9 cellular contexts compared by ENCODE assay signal in genomic region chr10:131972474-131973071, GRCh38. TPM values are rescaled to one million over a fixed set of nuclear protein-coding genes. Genes with fewer than 3 reads are reported as not detected.
DNase-seq lines count a peak whose midpoint lies in the region; ATAC-seq and TF ChIP-seq lines count a peak whose summit lies in the region.
"Had no signal": no experiment of that assay in that cellular context is flagged by ENCODE, and none has a peak within 500 bp of the region (broad histone marks: within the 10 kb centered on the region; RNA-seq: fewer than 3 reads in every experiment).

No MANE protein-coding gene starts in this region.

- no peaks in the 10 kb centered on the region for H4K20me1 ChIP-seq in PC-9 (ENCODE audit: insufficient read depth)

- WGBS in ovary, 3 donors, result 21 to 32% (median 28%) methylated on average over 11 of the region's 11 CpGs

- no peaks in the 10 kb centered on the region for H3F3A ChIP-seq in PC-9 (ENCODE audit: insufficient read depth, low read depth)

- no peak overlapping the region for H3K27ac ChIP-seq in ovary
- no peak overlapping the region for H3K27ac ChIP-seq in PC-9
- H3K27ac ChIP-seq: thoracic aorta had no signal

- TF ChIP-seq CTCF in ovary (IDR thresholded peaks at IDR 0.05) (no peak), PC-9 (conservative IDR thresholded peaks at IDR 0.05) (no peak)

- H3K36me3 ChIP-seq in ovary, result no peaks in the 10 kb centered on the region
- H3K36me3 ChIP-seq in PC-9 (ENCODE audit: low read depth), result no peaks in the 10 kb centered on the region

- H3K27me3 ChIP-seq in ovary (no peaks in the 10 kb centered on the region), PC-9 (ENCODE audit: insufficient read depth, low read depth) (no peaks in the 10 kb centered on the region)

- TF ChIP-seq POLR2A in ovary (IDR thresholded peaks at IDR 0.05), result no peak

- no peak for ATAC-seq in GM21619 (IDR thresholded peaks at IDR 0.05; ENCODE audit: unreplicated experiment)

- no peak overlapping the region for H3K4me2 ChIP-seq in PC-9

- H3K79me2 ChIP-seq in PC-9 (ENCODE audit: low read depth), result no peaks in the 10 kb centered on the region

- H3K9me3 ChIP-seq in ovary (no peaks in the 10 kb centered on the region), PC-9 (ENCODE audit: insufficient read depth, low read depth) (no peaks in the 10 kb centered on the region)
- H3K9me3 ChIP-seq: thoracic aorta had no signal

- no peak for TF ChIP-seq EP300 in ovary (IDR thresholded peaks at IDR 0.05)

- H3K4me1 ChIP-seq in ovary (ENCODE audit: insufficient read depth) (no peaks in the 10 kb centered on the region), PC-9 (replicated peaks; ENCODE audit: insufficient read depth) (no peaks in the 10 kb centered on the region)

- no peak overlapping the region for H2AFZ ChIP-seq in PC-9

- POLR2A ChIA-PET in PC-9 (lab: Charles Lee; ENCODE audit: unreplicated experiment), result interaction anchor here (0.6 kb wide), 1 partner anchor 87 kb away, joined by 4 read pairs; no protein-coding TSS in a partner anchor

- CTCF ChIA-PET in PC-9 (lab: Charles Lee), result no interaction called here

- peak; percentile 47 for DNase-seq in COR-L47 (lab: John Stamatoyannopoulos, UW)
- DNase-seq in dermis blood vessel endothelial cell, result peak; percentile 60
- DNase-seq in ovary, result peak in 4 of 5 donors; percentile 45 to 70 (median 59)
- no peak for DNase-seq in PC-9
- DNase-seq in NCI-H2171 treated with DMSO at 0.1 percent for 48 hours (lab: John Stamatoyannopoulos, UW), result no peak
- DNase-seq in GDM1 (lab: John Stamatoyannopoulos, UW), result no peak

- no TSS peak for BruUV-seq in PC-9 (replicated peaks; lab: Mats Ljungman, UMichigan)

- H3K4me3 ChIP-seq in ovary (no peak overlapping the region), PC-9 (no peak overlapping the region)
- H3K4me3 ChIP-seq: thoracic aorta had no signal

- intact Hi-C loops in ovary (cut with DNase I) (loop anchor here in 1 of 4 donors (10.0 kb wide), 1 partner anchor 68 kb away; the partner anchor contains the start of gene PPP2R2D), PC-9 (cut with micrococcal nuclease; ENCODE audit: unreplicated experiment) (no loop called here)

- H3K9me2 ChIP-seq in PC-9 (ENCODE audit: insufficient read depth), result no peaks in the 10 kb centered on the region

TF ChIP-seq in PFSK-1, 5 proteins besides CTCF, POLR2A, EP300 and RAD21:
- TF ChIP-seq POLR2AphosphoS5 (IDR thresholded peaks at IDR 0.05; ENCODE audit: low read depth, low read length), result no peak
- peak; percentile 43; the same call in 1 of the 2 replicates for TF ChIP-seq SIN3A (IDR thresholded peaks at IDR 0.05; ENCODE audit: borderline replicate concordance, insufficient read depth, low read length)
- TF ChIP-seq, protein P1, sequence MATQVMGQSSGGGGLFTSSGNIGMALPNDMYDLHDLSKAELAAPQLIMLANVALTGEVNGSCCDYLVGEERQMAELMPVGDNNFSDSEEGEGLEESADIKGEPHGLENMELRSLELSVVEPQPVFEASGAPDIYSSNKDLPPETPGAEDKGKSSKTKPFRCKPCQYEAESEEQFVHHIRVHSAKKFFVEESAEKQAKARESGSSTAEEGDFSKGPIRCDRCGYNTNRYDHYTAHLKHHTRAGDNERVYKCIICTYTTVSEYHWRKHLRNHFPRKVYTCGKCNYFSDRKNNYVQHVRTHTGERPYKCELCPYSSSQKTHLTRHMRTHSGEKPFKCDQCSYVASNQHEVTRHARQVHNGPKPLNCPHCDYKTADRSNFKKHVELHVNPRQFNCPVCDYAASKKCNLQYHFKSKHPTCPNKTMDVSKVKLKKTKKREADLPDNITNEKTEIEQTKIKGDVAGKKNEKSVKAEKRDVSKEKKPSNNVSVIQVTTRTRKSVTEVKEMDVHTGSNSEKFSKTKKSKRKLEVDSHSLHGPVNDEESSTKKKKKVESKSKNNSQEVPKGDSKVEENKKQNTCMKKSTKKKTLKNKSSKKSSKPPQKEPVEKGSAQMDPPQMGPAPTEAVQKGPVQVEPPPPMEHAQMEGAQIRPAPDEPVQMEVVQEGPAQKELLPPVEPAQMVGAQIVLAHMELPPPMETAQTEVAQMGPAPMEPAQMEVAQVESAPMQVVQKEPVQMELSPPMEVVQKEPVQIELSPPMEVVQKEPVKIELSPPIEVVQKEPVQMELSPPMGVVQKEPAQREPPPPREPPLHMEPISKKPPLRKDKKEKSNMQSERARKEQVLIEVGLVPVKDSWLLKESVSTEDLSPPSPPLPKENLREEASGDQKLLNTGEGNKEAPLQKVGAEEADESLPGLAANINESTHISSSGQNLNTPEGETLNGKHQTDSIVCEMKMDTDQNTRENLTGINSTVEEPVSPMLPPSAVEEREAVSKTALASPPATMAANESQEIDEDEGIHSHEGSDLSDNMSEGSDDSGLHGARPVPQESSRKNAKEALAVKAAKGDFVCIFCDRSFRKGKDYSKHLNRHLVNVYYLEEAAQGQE (IDR thresholded peaks at IDR 0.05; ENCODE audit: insufficient read depth in 1 of 2, low read depth in 2 of 2, low read length in 2 of 2), result no peak
- peak; percentile 16 for TF ChIP-seq FOXP2 (optimal IDR thresholded peaks at IDR 0.05; ENCODE audit: borderline replicate concordance, extremely low read depth, extremely low read length, insufficient read depth)
- TF ChIP-seq TAF1 (IDR thresholded peaks at IDR 0.05; ENCODE audit: borderline replicate concordance, insufficient read depth, low read length), result no peak

RNA-seq across cellular contexts. Expression of gene BNIP3, which starts 9.2 kb away (rescaled TPM):
- 61.9 TPM for polyA plus RNA-seq in PFSK-1 (2012; ENCODE audit: insufficient read length, low read depth)
- total RNA-seq in dermis blood vessel endothelial cell, result 92.8 and 95.6 TPM in 2 replicates
- 100 to 1,000 TPM in 2 of 7 donors, 10 to 100 TPM in 5; 45.1 to 166 (median 70.1) TPM for total RNA-seq in ovary
- 10 to 100 TPM; 39.8 to 47.6 TPM for polyA plus RNA-seq in ovary
- total RNA-seq in PC-9 (2021), result 21.0 and 21.9 TPM in 2 replicates

Comparison
In these comparisons a context has a peak if more than half of its experiments do, and no peak if none do; other contexts are left out.
1. DNase-seq: peak in COR-L47 (single experiment), dermis blood vessel endothelial cell (single experiment) and ovary (4 of 5); none in PC-9 (0 of 2), NCI-H2171 treated with DMSO at 0.1 percent for 48 hours (single experiment) and GDM1 (single experiment).